ENCODE assay signal across 1 cellular context in the genomic region with DNA sequence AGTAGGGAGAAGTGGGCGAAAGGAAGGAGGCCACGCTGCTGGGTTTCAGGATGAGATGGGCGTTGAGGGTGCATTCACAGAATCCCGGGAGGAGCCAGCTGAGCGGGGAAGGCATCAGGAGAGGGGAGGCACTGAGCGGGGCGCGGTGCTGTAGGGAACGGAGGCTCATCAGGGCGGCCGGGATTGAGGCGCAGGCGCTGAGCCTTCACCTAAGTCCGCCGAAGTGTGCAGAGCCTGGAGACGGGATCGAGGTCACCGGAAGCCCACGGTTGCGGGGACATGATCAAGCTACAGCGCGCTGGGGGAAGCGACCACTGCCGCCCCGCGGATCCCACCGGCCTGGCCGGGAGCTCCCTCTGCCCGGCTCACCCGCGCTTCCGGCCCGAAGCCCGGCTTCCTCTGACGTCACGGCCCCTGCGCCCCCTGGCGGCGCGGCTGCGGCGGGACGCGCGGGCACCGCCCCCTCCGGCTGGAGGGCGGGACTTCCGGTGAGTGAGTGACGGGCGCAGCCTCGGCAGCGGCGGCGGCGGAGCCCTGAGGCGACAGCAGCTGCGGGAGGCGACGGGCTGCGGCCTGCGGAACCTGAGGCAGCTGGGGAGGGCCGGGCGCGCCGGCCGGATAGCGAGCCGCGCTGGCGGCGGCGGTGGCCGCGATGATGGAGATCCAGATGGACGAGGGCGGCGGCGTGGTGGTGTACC.
TF ChIP-seq lines count a peak whose summit lies in the region.

A gene with protein sequence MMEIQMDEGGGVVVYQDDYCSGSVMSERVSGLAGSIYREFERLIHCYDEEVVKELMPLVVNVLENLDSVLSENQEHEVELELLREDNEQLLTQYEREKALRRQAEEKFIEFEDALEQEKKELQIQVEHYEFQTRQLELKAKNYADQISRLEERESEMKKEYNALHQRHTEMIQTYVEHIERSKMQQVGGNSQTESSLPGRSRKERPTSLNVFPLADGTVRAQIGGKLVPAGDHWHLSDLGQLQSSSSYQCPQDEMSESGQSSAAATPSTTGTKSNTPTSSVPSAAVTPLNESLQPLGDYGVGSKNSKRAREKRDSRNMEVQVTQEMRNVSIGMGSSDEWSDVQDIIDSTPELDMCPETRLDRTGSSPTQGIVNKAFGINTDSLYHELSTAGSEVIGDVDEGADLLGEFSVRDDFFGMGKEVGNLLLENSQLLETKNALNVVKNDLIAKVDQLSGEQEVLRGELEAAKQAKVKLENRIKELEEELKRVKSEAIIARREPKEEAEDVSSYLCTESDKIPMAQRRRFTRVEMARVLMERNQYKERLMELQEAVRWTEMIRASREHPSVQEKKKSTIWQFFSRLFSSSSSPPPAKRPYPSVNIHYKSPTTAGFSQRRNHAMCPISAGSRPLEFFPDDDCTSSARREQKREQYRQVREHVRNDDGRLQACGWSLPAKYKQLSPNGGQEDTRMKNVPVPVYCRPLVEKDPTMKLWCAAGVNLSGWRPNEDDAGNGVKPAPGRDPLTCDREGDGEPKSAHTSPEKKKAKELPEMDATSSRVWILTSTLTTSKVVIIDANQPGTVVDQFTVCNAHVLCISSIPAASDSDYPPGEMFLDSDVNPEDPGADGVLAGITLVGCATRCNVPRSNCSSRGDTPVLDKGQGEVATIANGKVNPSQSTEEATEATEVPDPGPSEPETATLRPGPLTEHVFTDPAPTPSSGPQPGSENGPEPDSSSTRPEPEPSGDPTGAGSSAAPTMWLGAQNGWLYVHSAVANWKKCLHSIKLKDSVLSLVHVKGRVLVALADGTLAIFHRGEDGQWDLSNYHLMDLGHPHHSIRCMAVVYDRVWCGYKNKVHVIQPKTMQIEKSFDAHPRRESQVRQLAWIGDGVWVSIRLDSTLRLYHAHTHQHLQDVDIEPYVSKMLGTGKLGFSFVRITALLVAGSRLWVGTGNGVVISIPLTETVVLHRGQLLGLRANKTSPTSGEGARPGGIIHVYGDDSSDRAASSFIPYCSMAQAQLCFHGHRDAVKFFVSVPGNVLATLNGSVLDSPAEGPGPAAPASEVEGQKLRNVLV (N-terminal part only) (plus strand): TSS at position 508 of the 698 bp plus-strand sequence. CDS start 145 bp downstream, at position 653.

TF ChIP-seq in HepG2, 621 proteins besides CTCF, POLR2A, EP300 and RAD21 (continued from another document and continues in another):
- TF ChIP-seq, protein P1, sequence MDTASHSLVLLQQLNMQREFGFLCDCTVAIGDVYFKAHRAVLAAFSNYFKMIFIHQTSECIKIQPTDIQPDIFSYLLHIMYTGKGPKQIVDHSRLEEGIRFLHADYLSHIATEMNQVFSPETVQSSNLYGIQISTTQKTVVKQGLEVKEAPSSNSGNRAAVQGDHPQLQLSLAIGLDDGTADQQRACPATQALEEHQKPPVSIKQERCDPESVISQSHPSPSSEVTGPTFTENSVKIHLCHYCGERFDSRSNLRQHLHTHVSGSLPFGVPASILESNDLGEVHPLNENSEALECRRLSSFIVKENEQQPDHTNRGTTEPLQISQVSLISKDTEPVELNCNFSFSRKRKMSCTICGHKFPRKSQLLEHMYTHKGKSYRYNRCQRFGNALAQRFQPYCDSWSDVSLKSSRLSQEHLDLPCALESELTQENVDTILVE (CRISPR knock-in tag; IDR thresholded peaks at IDR 0.05) = peak; percentile 83; the same call in 1 of the 2 replicates
- TF ChIP-seq ZFP41 (CRISPR knock-in tag; IDR thresholded peaks at IDR 0.05; ENCODE audit: borderline replicate concordance) = no peak
- TF ChIP-seq STAT5B (CRISPR knock-in tag; IDR thresholded peaks at IDR 0.05) = no peak
- TF ChIP-seq MIER3 (CRISPR knock-in tag; IDR thresholded peaks at IDR 0.05; ENCODE audit: borderline replicate concordance) = peak; percentile 61; the same call in 1 of the 2 replicates
- no peak for TF ChIP-seq ZZZ3 (CRISPR knock-in tag; IDR thresholded peaks at IDR 0.05; ENCODE audit: borderline replicate concordance)
- TF ChIP-seq, protein P2, sequence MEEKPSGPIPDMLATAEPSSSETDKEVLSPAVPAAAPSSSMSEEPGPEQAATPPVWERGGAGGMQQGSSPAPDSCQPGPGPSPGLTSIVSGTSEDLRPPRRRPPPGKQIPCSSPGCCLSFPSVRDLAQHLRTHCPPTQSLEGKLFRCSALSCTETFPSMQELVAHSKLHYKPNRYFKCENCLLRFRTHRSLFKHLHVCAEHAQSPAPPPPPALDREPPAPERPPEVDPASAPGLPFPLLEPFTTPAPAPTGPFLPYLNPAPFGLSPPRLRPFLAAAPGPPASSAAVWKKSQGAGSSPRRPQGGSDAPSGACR (CRISPR knock-in tag; IDR thresholded peaks at IDR 0.05) = no peak
- peak; percentile 58; the same call in 1 of the 2 replicates for TF ChIP-seq MYC (CRISPR knock-in tag; IDR thresholded peaks at IDR 0.05; ENCODE audit: borderline replicate concordance)
- no peak; the same call in 1 of the 2 replicates for TF ChIP-seq ZNF567 (CRISPR knock-in tag; IDR thresholded peaks at IDR 0.05; ENCODE audit: borderline replicate concordance)
- TF ChIP-seq, protein P3, sequence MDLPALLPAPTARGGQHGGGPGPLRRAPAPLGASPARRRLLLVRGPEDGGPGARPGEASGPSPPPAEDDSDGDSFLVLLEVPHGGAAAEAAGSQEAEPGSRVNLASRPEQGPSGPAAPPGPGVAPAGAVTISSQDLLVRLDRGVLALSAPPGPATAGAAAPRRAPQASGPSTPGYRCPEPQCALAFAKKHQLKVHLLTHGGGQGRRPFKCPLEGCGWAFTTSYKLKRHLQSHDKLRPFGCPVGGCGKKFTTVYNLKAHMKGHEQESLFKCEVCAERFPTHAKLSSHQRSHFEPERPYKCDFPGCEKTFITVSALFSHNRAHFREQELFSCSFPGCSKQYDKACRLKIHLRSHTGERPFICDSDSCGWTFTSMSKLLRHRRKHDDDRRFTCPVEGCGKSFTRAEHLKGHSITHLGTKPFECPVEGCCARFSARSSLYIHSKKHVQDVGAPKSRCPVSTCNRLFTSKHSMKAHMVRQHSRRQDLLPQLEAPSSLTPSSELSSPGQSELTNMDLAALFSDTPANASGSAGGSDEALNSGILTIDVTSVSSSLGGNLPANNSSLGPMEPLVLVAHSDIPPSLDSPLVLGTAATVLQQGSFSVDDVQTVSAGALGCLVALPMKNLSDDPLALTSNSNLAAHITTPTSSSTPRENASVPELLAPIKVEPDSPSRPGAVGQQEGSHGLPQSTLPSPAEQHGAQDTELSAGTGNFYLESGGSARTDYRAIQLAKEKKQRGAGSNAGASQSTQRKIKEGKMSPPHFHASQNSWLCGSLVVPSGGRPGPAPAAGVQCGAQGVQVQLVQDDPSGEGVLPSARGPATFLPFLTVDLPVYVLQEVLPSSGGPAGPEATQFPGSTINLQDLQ (CRISPR knock-in tag; IDR thresholded peaks at IDR 0.05) = no peak
- peak; percentile 61 for TF ChIP-seq CREM (IDR thresholded peaks at IDR 0.05)
- no peak for TF ChIP-seq CREM (CRISPR knock-in tag; IDR thresholded peaks at IDR 0.05)
- TF ChIP-seq, protein P4, sequence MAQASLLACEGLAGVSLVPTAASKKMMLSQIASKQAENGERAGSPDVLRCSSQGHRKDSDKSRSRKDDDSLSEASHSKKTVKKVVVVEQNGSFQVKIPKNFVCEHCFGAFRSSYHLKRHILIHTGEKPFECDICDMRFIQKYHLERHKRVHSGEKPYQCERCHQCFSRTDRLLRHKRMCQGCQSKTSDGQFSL (CRISPR knock-in tag; IDR thresholded peaks at IDR 0.05) = peak; percentile 62; the same call in 1 of the 2 replicates
- TF ChIP-seq, protein P5, sequence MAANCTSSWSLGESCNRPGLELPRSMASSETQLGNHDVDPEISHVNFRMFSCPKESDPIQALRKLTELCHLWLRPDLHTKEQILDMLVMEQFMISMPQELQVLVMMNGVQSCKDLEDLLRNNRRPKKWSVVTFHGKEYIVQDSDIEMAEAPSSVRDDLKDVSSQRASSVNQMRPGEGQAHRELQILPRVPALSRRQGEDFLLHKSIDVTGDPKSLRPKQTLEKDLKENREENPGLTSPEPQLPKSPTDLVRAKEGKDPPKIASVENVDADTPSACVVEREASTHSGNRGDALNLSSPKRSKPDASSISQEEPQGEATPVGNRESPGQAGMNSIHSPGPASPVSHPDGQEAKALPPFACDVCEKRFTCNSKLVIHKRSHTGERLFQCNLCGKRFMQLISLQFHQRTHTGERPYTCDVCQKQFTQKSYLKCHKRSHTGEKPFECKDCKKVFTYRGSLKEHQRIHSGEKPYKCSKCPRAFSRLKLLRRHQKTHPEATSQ (CRISPR knock-in tag; IDR thresholded peaks at IDR 0.05; ENCODE audit: borderline replicate concordance) = no peak
- TF ChIP-seq SRF (IDR thresholded peaks at IDR 0.05; ENCODE audit: low read depth, low read length) = 0 out of 2 replicates have a peak, but pooled peaks have one; percentile 38
- peak; percentile 96 for TF ChIP-seq ZFY (CRISPR knock-in tag; IDR thresholded peaks at IDR 0.05)
- TF ChIP-seq ZNF841 (CRISPR knock-in tag; IDR thresholded peaks at IDR 0.05; ENCODE audit: borderline replicate concordance) = no peak
- TF ChIP-seq, protein P6, sequence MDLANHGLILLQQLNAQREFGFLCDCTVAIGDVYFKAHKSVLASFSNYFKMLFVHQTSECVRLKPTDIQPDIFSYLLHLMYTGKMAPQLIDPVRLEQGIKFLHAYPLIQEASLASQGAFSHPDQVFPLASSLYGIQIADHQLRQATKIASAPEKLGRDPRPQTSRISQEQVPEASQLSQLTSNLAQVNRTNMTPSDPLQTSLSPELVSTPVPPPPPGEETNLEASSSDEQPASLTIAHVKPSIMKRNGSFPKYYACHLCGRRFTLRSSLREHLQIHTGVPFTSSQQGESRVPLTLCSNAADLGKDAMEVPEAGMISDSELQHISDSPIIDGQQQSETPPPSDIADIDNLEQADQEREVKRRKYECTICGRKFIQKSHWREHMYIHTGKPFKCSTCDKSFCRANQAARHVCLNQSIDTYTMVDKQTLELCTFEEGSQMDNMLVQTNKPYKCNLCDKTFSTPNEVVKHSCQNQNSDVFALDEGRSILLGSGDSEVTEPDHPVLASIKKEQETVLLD (CRISPR knock-in tag; IDR thresholded peaks at IDR 0.05; ENCODE audit: low read depth) = peak; percentile 74
- TF ChIP-seq ERF (CRISPR knock-in tag; IDR thresholded peaks at IDR 0.05) = peak; percentile 84
- TF ChIP-seq ZNF75D (CRISPR knock-in tag; IDR thresholded peaks at IDR 0.05; ENCODE audit: borderline replicate concordance) = no peak
- TF ChIP-seq, protein P7, sequence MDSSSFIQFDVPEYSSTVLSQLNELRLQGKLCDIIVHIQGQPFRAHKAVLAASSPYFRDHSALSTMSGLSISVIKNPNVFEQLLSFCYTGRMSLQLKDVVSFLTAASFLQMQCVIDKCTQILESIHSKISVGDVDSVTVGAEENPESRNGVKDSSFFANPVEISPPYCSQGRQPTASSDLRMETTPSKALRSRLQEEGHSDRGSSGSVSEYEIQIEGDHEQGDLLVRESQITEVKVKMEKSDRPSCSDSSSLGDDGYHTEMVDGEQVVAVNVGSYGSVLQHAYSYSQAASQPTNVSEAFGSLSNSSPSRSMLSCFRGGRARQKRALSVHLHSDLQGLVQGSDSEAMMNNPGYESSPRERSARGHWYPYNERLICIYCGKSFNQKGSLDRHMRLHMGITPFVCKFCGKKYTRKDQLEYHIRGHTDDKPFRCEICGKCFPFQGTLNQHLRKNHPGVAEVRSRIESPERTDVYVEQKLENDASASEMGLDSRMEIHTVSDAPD (CRISPR knock-in tag; IDR thresholded peaks at IDR 0.05) = 0 out of 2 replicates have a peak, but pooled peaks have one; percentile 2
- TF ChIP-seq ZNF101 (CRISPR knock-in tag; IDR thresholded peaks at IDR 0.05; ENCODE audit: borderline replicate concordance, low read depth) = no peak
- no peak for TF ChIP-seq TCF12 (IDR thresholded peaks at IDR 0.05)
- TF ChIP-seq TCF12 (CRISPR knock-in tag; IDR thresholded peaks at IDR 0.05) = no peak; the same call in 1 of the 2 replicates
- TF ChIP-seq CREB1 (IDR thresholded peaks at IDR 0.05) = peak; percentile 99
- TF ChIP-seq CREB1 (CRISPR knock-in tag; IDR thresholded peaks at IDR 0.05) = peak; percentile 68
- TF ChIP-seq, protein P8, sequence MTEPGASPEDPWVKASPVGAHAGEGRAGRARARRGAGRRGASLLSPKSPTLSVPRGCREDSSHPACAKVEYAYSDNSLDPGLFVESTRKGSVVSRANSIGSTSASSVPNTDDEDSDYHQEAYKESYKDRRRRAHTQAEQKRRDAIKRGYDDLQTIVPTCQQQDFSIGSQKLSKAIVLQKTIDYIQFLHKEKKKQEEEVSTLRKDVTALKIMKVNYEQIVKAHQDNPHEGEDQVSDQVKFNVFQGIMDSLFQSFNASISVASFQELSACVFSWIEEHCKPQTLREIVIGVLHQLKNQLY (CRISPR knock-in tag; IDR thresholded peaks at IDR 0.05) = peak; percentile 24; the same call in 1 of the 2 replicates
- TF ChIP-seq RAD51 (IDR thresholded peaks at IDR 0.05; ENCODE audit: borderline replicate concordance) = no peak
- TF ChIP-seq, protein P9, sequence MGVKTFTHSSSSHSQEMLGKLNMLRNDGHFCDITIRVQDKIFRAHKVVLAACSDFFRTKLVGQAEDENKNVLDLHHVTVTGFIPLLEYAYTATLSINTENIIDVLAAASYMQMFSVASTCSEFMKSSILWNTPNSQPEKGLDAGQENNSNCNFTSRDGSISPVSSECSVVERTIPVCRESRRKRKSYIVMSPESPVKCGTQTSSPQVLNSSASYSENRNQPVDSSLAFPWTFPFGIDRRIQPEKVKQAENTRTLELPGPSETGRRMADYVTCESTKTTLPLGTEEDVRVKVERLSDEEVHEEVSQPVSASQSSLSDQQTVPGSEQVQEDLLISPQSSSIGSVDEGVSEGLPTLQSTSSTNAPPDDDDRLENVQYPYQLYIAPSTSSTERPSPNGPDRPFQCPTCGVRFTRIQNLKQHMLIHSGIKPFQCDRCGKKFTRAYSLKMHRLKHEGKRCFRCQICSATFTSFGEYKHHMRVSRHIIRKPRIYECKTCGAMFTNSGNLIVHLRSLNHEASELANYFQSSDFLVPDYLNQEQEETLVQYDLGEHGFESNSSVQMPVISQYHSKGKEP (CRISPR knock-in tag; IDR thresholded peaks at IDR 0.05) = peak; percentile 25; the same call in 1 of the 2 replicates
- no peak for TF ChIP-seq PAWR (CRISPR knock-in tag; IDR thresholded peaks at IDR 0.05; ENCODE audit: borderline replicate concordance)
- peak; percentile 57 for TF ChIP-seq SAFB2 (CRISPR knock-in tag; IDR thresholded peaks at IDR 0.05; ENCODE audit: borderline replicate concordance, low read depth)
- no peak for TF ChIP-seq ZNF570 (CRISPR knock-in tag; IDR thresholded peaks at IDR 0.05; ENCODE audit: borderline replicate concordance)
- no peak for TF ChIP-seq GZF1 (CRISPR knock-in tag; IDR thresholded peaks at IDR 0.05)
- TF ChIP-seq CBFB (CRISPR knock-in tag; IDR thresholded peaks at IDR 0.05) = 0 out of 2 replicates have a peak, but pooled peaks have one; percentile 53
- TF ChIP-seq SP2 (CRISPR knock-in tag; IDR thresholded peaks at IDR 0.05) = peak; percentile 95
- no peak for TF ChIP-seq BRCA1 (CRISPR knock-in tag; IDR thresholded peaks at IDR 0.05)
- TF ChIP-seq ZNF557 (CRISPR knock-in tag; IDR thresholded peaks at IDR 0.05) = peak; percentile 68; the same call in 1 of the 2 replicates
- TF ChIP-seq DMAP1 (CRISPR knock-in tag; IDR thresholded peaks at IDR 0.05) = no peak; the same call in 1 of the 2 replicates
- 0 out of 2 replicates have a peak, but pooled peaks have one; percentile 51 for TF ChIP-seq TP53 (CRISPR knock-in tag; conservative IDR thresholded peaks at IDR 0.05)
- no peak for TF ChIP-seq NFE2L2 (IDR thresholded peaks at IDR 0.05; ENCODE audit: low read length)
- TF ChIP-seq ZNF124 (CRISPR knock-in tag; IDR thresholded peaks at IDR 0.05) = no peak; the same call in 1 of the 2 replicates
- TF ChIP-seq ZKSCAN1 (IDR thresholded peaks at IDR 0.05; ENCODE audit: low read length) = no peak
- no peak; the same call in none of the 2 replicates for TF ChIP-seq ZNF772 (CRISPR knock-in tag; IDR thresholded peaks at IDR 0.05)
- peak; percentile 85; the same call in 1 of the 2 replicates for TF ChIP-seq ZNF232 (CRISPR knock-in tag; IDR thresholded peaks at IDR 0.05; ENCODE audit: borderline replicate concordance)
